Comparison of ENCODE assay signal across 19 cellular contexts in genomic region chr20:9079038-9079731, GRCh38. TPM values are rescaled to one million over a fixed set of nuclear protein-coding genes. Genes with fewer than 3 reads are reported as not detected.
DNase-seq lines count a peak whose midpoint lies in the region; TF ChIP-seq lines count a peak whose summit lies in the region.
"Had no signal": no experiment of that assay in that cellular context is flagged by ENCODE, and none has a peak within 500 bp of the region (broad histone marks: within the 10 kb centered on the region; RNA-seq: fewer than 3 reads in every experiment).

No MANE protein-coding gene starts in this region.

- peaks cover 13% of the 10 kb centered on the region for H3K36me3 Mint-ChIP-seq in nephron progenitor cell (ENCODE audit: low read depth)
- H3K36me3 Mint-ChIP-seq: activated naive CD8-positive, alpha-beta T cell had no signal

- no peak overlapping the region for H3K4me3 Mint-ChIP-seq in nephron progenitor cell
- H3K4me3 Mint-ChIP-seq: activated naive CD8-positive, alpha-beta T cell had no signal

- H3K27ac ChIP-seq in ovary, result no peak overlapping the region
- H3K27ac ChIP-seq: GM23248, right atrium auricular region had no signal

- H3K4me3 ChIP-seq in MG63 (no peak overlapping the region), ovary (no peak overlapping the region)
- H3K4me3 ChIP-seq: GM23248, right atrium auricular region had no signal

- H3K4me1 Mint-ChIP-seq in nephron progenitor cell, result peaks cover 56% of the 10 kb centered on the region

- TF ChIP-seq CTCF in nephron progenitor cell (IDR thresholded peaks at IDR 0.05) (no peak), ovary (IDR thresholded peaks at IDR 0.05) (no peak)

- DNase-seq in DMS153 (lab: John Stamatoyannopoulos, UW), result peak; percentile 28
- DNase-seq in DMS153 treated with DMSO at 0.1 percent for 48 hours (lab: John Stamatoyannopoulos, UW; ENCODE audit: unreplicated experiment), result no peak
- peak; percentile 96 for DNase-seq in NCI-H2171 treated with DMSO at 0.1 percent for 48 hours (lab: John Stamatoyannopoulos, UW)
- peak; percentile 49 for DNase-seq in RPMI8226
- no peak for DNase-seq in nephron progenitor cell
- DNase-seq in activated CD4-positive, alpha-beta T cell treated with anti-CD3 and anti-CD28 coated beads, Interleukin-2, amount 50 U/mL, for 4 hours, result no peak
- no peak for DNase-seq in MG63
- no peak for DNase-seq in ovary
- DNase-seq: 8988T; activated CD4-positive, alpha-beta T cell treated with anti-CD3 and anti-CD28 coated beads for 1 hour; effector CD4-positive, alpha-beta T cell; GM23248; hypothalamus; NCI-H446; occipital lobe; stimulated activated CD4-positive, alpha-beta T cell treated with anti-CD3 and anti-CD28 coated beads, Interleukin-12 subunit alpha, Interleukin-12 subunit beta, amount 100 ng/mL, for 4 hours had no signal

- no peaks in the 10 kb centered on the region for H3K27me3 Mint-ChIP-seq in nephron progenitor cell (ENCODE audit: low read depth, poor library complexity)
- H3K27me3 Mint-ChIP-seq: activated naive CD8-positive, alpha-beta T cell had no signal

- no peaks in the 10 kb centered on the region for H3K4me1 ChIP-seq in ovary (ENCODE audit: insufficient read depth)

- no peaks in the 10 kb centered on the region for H3K27me3 ChIP-seq in MG63
- H3K27me3 ChIP-seq in ovary, result no peaks in the 10 kb centered on the region
- H3K27me3 ChIP-seq: right atrium auricular region had no signal

- peak overlapping the region; percentile 88 for H3K27ac Mint-ChIP-seq in nephron progenitor cell
- H3K27ac Mint-ChIP-seq: activated naive CD8-positive, alpha-beta T cell had no signal

- no peak for TF ChIP-seq EP300 in ovary (IDR thresholded peaks at IDR 0.05)

- intact Hi-C loops in ovary (cut with DNase I), result no loop called here

- TF ChIP-seq POLR2A in ovary (IDR thresholded peaks at IDR 0.05), result no peak

- no peaks in the 10 kb centered on the region for H3K9me3 ChIP-seq in MG63
- H3K9me3 ChIP-seq in ovary, result no peaks in the 10 kb centered on the region
- H3K9me3 ChIP-seq: right atrium auricular region had no signal

- peaks cover 2% of the 10 kb centered on the region for H3K9me3 Mint-ChIP-seq in nephron progenitor cell

- WGBS in ovary, 3 donors, result 84 to 90% (median 86%) methylated on average over 5 of the region's 5 CpGs

- H3K36me3 ChIP-seq in MG63, result no peaks in the 10 kb centered on the region
- no peaks in the 10 kb centered on the region for H3K36me3 ChIP-seq in ovary
- H3K36me3 ChIP-seq: right atrium auricular region had no signal

RNA-seq across cellular contexts. Expression of gene PLCB4, which starts 10.3 kb away (rescaled TPM):
- total RNA-seq in MG63 (2014; rRNA removed; shearing (Covaris generic); ENCODE audit: low replicate concordance), result 0.07 and 0.12 TPM in 2 replicates
- total RNA-seq in ovary, result 10 to 100 TPM in 2 of 7 donors, 1 to 10 TPM in 5; 2.8 to 11.8 (median 5.6) TPM
- 10 to 100 TPM in 1 of 2 donors, 1 to 10 TPM in 1; 4.6 to 10.7 TPM for polyA plus RNA-seq in ovary
- total RNA-seq: activated CD8-positive, alpha-beta memory T cell treated with anti-CD3 and anti-CD28 coated beads for 36 hours had no signal

Comparison
In these comparisons a context has a peak if more than half of its experiments do, and no peak if none do; other contexts are left out.
1. DNase-seq: peak in DMS153 (single experiment), NCI-H2171 treated with DMSO at 0.1 percent for 48 hours (single experiment) and RPMI8226 (single experiment); none in DMS153 treated with DMSO at 0.1 percent for 48 hours (single experiment), nephron progenitor cell (single experiment), activated CD4-positive, alpha-beta T cell treated with anti-CD3 and anti-CD28 coated beads, Interleukin-2, amount 50 U/mL, for 4 hours (0 of 2), MG63 (single experiment) and ovary (0 of 5).